31 cellular contexts compared by ENCODE assay signal in genomic region chr10:64959883-64960282, GRCh38.
DNase-seq lines count a peak whose midpoint lies in the region; ATAC-seq, FAIRE-seq and TF ChIP-seq lines count a peak whose summit lies in the region.
"Had no signal": no experiment of that assay in that cellular context is flagged by ENCODE, and none has a peak within 500 bp of the region (broad histone marks: within the 10 kb centered on the region; RNA-seq: fewer than 3 reads in every experiment).

No MANE protein-coding gene starts in this region.

- ATAC-seq in PC-3, result peak; percentile 96
- ATAC-seq: A549; CD8-positive, alpha-beta T cell had no signal

- H3K9me3 ChIP-seq in PC-3 (ENCODE audit: low read length) (0 out of 2 replicates have a peak, but pooled peaks cover 2% of the 10 kb centered on the region), stomach (peaks cover 0 to under 1% (median 0%) of the 10 kb centered on the region in 4 donors)
- H3K9me3 ChIP-seq: A549; BE2C; BLaER1; BLaER1 treated with 17β-estradiol and CSF1 and Interleukin-3, amounts not matched to agents 10 nM and 100 nM; Caco-2 had no signal

- POLR2A ChIA-PET in PC-3 (lab: Charles Lee; ENCODE audit: unreplicated experiment), result interaction anchor here (0.5 to 0.6 kb wide), 2 partner anchors 532 to 1951 kb away, joined by 3 to 6 read pairs; no protein-coding TSS in a partner anchor

- TF ChIP-seq POLR2A in stomach (IDR thresholded peaks at IDR 0.05), result no peak

- peaks cover 3% of the 10 kb centered on the region; the same call in 1 of the 2 replicates for H3K9me2 ChIP-seq in PC-3 (replicated peaks; ENCODE audit: low read length)

- no peaks in the 10 kb centered on the region for H3K36me3 ChIP-seq in PC-3 (ENCODE audit: low read depth, low read length)
- H3K36me3 ChIP-seq in bronchial epithelial cell (ENCODE audit: control insufficient read depth, insufficient read depth, low read length), result no peaks in the 10 kb centered on the region
- H3K36me3 ChIP-seq in H7 (replicated peaks; ENCODE audit: control insufficient read depth, insufficient read depth, low read length), result no peaks in the 10 kb centered on the region
- no peaks in the 10 kb centered on the region for H3K36me3 ChIP-seq in stomach
- H3K36me3 ChIP-seq: BE2C; BLaER1; BLaER1 treated with 17β-estradiol and CSF1 and Interleukin-3, amounts not matched to agents 10 nM and 100 nM had no signal

- intact Hi-C loops in PC-3 (cut with micrococcal nuclease), result loop anchor here (5.0 to 10.0 kb wide), 3 partner anchors 88 to 528 kb away; no protein-coding TSS in a partner anchor
- intact Hi-C loops in stomach (cut with DNase I; ENCODE audit: low total_unique reads), result no loop called here

- H4K20me1 ChIP-seq in PC-3 (ENCODE audit: low read length), result no peaks in the 10 kb centered on the region
- H4K20me1 ChIP-seq: BLaER1; BLaER1 treated with 17β-estradiol and CSF1 and Interleukin-3, amounts not matched to agents 10 nM and 100 nM had no signal

- no peaks in the 10 kb centered on the region for H3F3A ChIP-seq in PC-3 (ENCODE audit: low read length, unreplicated experiment)

- no peak for TF ChIP-seq EP300 in stomach (IDR thresholded peaks at IDR 0.05)

- no peaks in the 10 kb centered on the region for H3K79me2 ChIP-seq in PC-3 (ENCODE audit: low read length)

- no peak overlapping the region for H3K4me3 ChIP-seq in PC-3 (ENCODE audit: low read length)
- no peak overlapping the region for H3K4me3 ChIP-seq in bronchial epithelial cell (ENCODE audit: low read depth, low read length)
- no peak overlapping the region for H3K4me3 ChIP-seq in H7 (ENCODE audit: insufficient read depth, low read depth, low read length)
- no peak overlapping the region for H3K4me3 ChIP-seq in stomach
- H3K4me3 ChIP-seq: A549; BLaER1; BLaER1 treated with 17β-estradiol and CSF1 and Interleukin-3, amounts not matched to agents 10 nM and 100 nM had no signal

- FAIRE-seq in bronchial epithelial cell (lab: Jason Lieb, UNC), result no peak
- FAIRE-seq: A204.1, A549, D721Med had no signal

- 0 out of 2 replicates have a peak overlapping the region, but pooled peaks have one; percentile 4 for H3K4me2 ChIP-seq in PC-3 (ENCODE audit: low read length)
- H3K4me2 ChIP-seq: A549; BLaER1; BLaER1 treated with 17β-estradiol and CSF1 and Interleukin-3, amounts not matched to agents 10 nM and 100 nM had no signal

- TF ChIP-seq CTCF in PC-3 (conservative IDR thresholded peaks at IDR 0.05; ENCODE audit: low read depth, low read length) (no peak), bronchial epithelial cell (IDR thresholded peaks at IDR 0.05; ENCODE audit: insufficient read depth, low read length, severe bottlenecking) (no peak), stomach (IDR thresholded peaks at IDR 0.05) (no peak)

- H3K27me3 ChIP-seq in PC-3 (ENCODE audit: low read length) (no peaks in the 10 kb centered on the region), bronchial epithelial cell (ENCODE audit: control insufficient read depth, insufficient read depth, low read length) (no peaks in the 10 kb centered on the region), H7 (ENCODE audit: control insufficient read depth, insufficient read depth, low read length) (no peaks in the 10 kb centered on the region), stomach (no peaks in the 10 kb centered on the region)
- H3K27me3 ChIP-seq: BE2C; BLaER1; BLaER1 treated with 17β-estradiol and CSF1 and Interleukin-3, amounts not matched to agents 10 nM and 100 nM had no signal

- BruUV-seq in PC-3 (replicated peaks; lab: Mats Ljungman, UMichigan), result no TSS peak

- DNase-seq in PC-3 (peak; percentile 56), bronchial epithelial cell (ENCODE audit: low read depth) (peak; percentile 15), H7 (no peak), stomach (no peak)
- DNase-seq: 8988T; ACHN; AML-193; BE2C; C1 segment of cervical spinal cord; Caco-2; Calu3; CD4-positive, alpha-beta memory T cell; CD4-positive, alpha-beta T cell; CD4-positive, CD25-positive, alpha-beta regulatory T cell; CD8-positive, alpha-beta memory T cell; CD8-positive, alpha-beta T cell; COR-L47; DMS 273 treated with DMSO at 0.1 percent for 48 hours; DMS153; DMS53; DMS79; DMS79 treated with DMSO at 0.1 percent for 48 hours; DND-41; EL had no signal

- no peak overlapping the region for H3K9ac ChIP-seq in PC-3 (ENCODE audit: low read length)
- H3K9ac ChIP-seq: BLaER1; BLaER1 treated with 17β-estradiol and CSF1 and Interleukin-3, amounts not matched to agents 10 nM and 100 nM had no signal

- no peak overlapping the region for H2AFZ ChIP-seq in PC-3 (ENCODE audit: low read length)

- 76 to 88% (median 80%) methylated on average over 2 of the region's 2 CpGs for WGBS in stomach, 5 donors

- CTCF ChIA-PET in PC-3 (lab: Charles Lee), result interaction anchor here (0.5 kb wide), 1 partner anchor 515 kb away, joined by 3 read pairs; no protein-coding TSS in a partner anchor

- no peak overlapping the region for H3K27ac ChIP-seq in PC-3 (ENCODE audit: low read length)
- no peak overlapping the region for H3K27ac ChIP-seq in stomach
- H3K27ac ChIP-seq: 22Rv1; A549; BLaER1; BLaER1 treated with 17β-estradiol and CSF1 and Interleukin-3, amounts not matched to agents 10 nM and 100 nM; C4-2B had no signal

- peaks cover 8% of the 10 kb centered on the region; the same call in 1 of the 2 replicates for H3K4me1 ChIP-seq in PC-3 (ENCODE audit: insufficient read depth, low read length)
- no peaks in the 10 kb centered on the region for H3K4me1 ChIP-seq in stomach
- H3K4me1 ChIP-seq: A549; BLaER1; BLaER1 treated with 17β-estradiol and CSF1 and Interleukin-3, amounts not matched to agents 10 nM and 100 nM; Caco-2 had no signal

Comparison
In these comparisons a context has a peak if more than half of its experiments do, and no peak if none do; other contexts are left out.
1. DNase-seq: peak in PC-3 (single experiment) and bronchial epithelial cell (single experiment); none in H7 (single experiment) and stomach (single experiment).